6 cellular contexts compared by ENCODE assay signal in genomic region chr22:20131856-20132685, GRCh38. TPM values are rescaled to one million over a fixed set of nuclear protein-coding genes. Genes with fewer than 3 reads are reported as not detected.
DNase-seq lines count a peak whose midpoint lies in the region; ATAC-seq and TF ChIP-seq lines count a peak whose summit lies in the region.

No MANE protein-coding gene starts in this region.

- peak overlapping the region; percentile 84 for H3K4me3 Mint-ChIP-seq in HFFc6
- H3K4me3 Mint-ChIP-seq in activated T-helper 17 cell treated with anti-CD3 and anti-CD28 coated beads, Interleukin-2, amount 50 U/mL, for 72 hours: peak overlapping the region; percentile 63

- H3K4me1 Mint-ChIP-seq in HFFc6 (ENCODE audit: low read depth): peaks cover 19% of the 10 kb centered on the region
- H3K4me1 Mint-ChIP-seq in activated T-helper 17 cell treated with anti-CD3 and anti-CD28 coated beads, Interleukin-2, amount 50 U/mL, for 72 hours: no peaks in the 10 kb centered on the region

- TF ChIP-seq RAD21 in liver (IDR thresholded peaks at IDR 0.05): no peak

- no peaks in the 10 kb centered on the region for H3K9me3 ChIP-seq in liver (ENCODE audit: control insufficient read depth in 4 of 4, low read length in 3 of 4)

- peaks cover 0 to 3% (median 0%) of the 10 kb centered on the region in 4 donors for H3K36me3 ChIP-seq in liver (ENCODE audit: control insufficient read depth in 4 of 4, insufficient read depth in 3 of 4, low read depth in 1 of 4, low read length in 3 of 4)

- peak; percentile 13 for ATAC-seq in activated T-helper 17 cell treated with anti-CD3 and anti-CD28 coated beads, Interleukin-2, amount 50 U/mL, for 72 hours (replicated peaks)
- no peak for ATAC-seq in GM21825 (IDR thresholded peaks at IDR 0.05; ENCODE audit: unreplicated experiment)

- peak overlapping the region in 1 of 2 donors; percentile 18 for H3K27ac ChIP-seq in liver (ENCODE audit: low read depth in 1 of 2, low read length in 2 of 2)

- peak overlapping the region; percentile 10 to 33 for H3K9ac ChIP-seq in liver (ENCODE audit: low read depth in 1 of 2, low read length in 2 of 2)

- no peaks in the 10 kb centered on the region for H3K9me3 Mint-ChIP-seq in HFFc6
- no peaks in the 10 kb centered on the region for H3K9me3 Mint-ChIP-seq in activated T-helper 17 cell treated with anti-CD3 and anti-CD28 coated beads, Interleukin-2, amount 50 U/mL, for 72 hours

- H3K4me1 ChIP-seq in liver (ENCODE audit: control insufficient read depth in 4 of 4, insufficient read depth in 4 of 4, low read length in 3 of 4): peaks cover 8 to 66% (median 52%) of the 10 kb centered on the region in 4 donors

- DNase-seq in HFFc6: no peak
- DNase-seq in cerebellar cortex (ENCODE audit: low spot score): no peak
- DNase-seq in superior temporal gyrus (ENCODE audit: extremely low spot score): no peak

- peaks cover 2% of the 10 kb centered on the region for H3K27me3 Mint-ChIP-seq in HFFc6 (ENCODE audit: insufficient read depth)
- H3K27me3 Mint-ChIP-seq in activated T-helper 17 cell treated with anti-CD3 and anti-CD28 coated beads, Interleukin-2, amount 50 U/mL, for 72 hours: no peaks in the 10 kb centered on the region

- H3K4me3 ChIP-seq in liver (ENCODE audit: low read depth in 1 of 3, low read length in 3 of 3): peak overlapping the region; percentile 61 to 92 (median 89)

- peaks cover 5% of the 10 kb centered on the region; the same call in 1 of the 2 replicates for H3K36me3 Mint-ChIP-seq in HFFc6 (ENCODE audit: low read depth)
- peaks cover 13% of the 10 kb centered on the region for H3K36me3 Mint-ChIP-seq in activated T-helper 17 cell treated with anti-CD3 and anti-CD28 coated beads, Interleukin-2, amount 50 U/mL, for 72 hours (ENCODE audit: low read depth)

- H3K27me3 ChIP-seq in liver (ENCODE audit: control insufficient read depth in 4 of 4, insufficient read depth in 4 of 4, low read length in 3 of 4): no peaks in the 10 kb centered on the region

- peak overlapping the region; percentile 56 for H3K27ac Mint-ChIP-seq in HFFc6
- peak overlapping the region; percentile 43 for H3K27ac Mint-ChIP-seq in activated T-helper 17 cell treated with anti-CD3 and anti-CD28 coated beads, Interleukin-2, amount 50 U/mL, for 72 hours

- WGBS in liver: under 1% methylated on average over 73 of the region's 73 CpGs

- TF ChIP-seq CTCF in HFFc6 (IDR thresholded peaks at IDR 0.05) (no peak), liver (IDR thresholded peaks at IDR 0.05; ENCODE audit: low read depth, low read length, missing input control) (no peak)

TF ChIP-seq in liver, 16 proteins besides CTCF, POLR2A, EP300 and RAD21:
- TF ChIP-seq SP1 (IDR thresholded peaks at IDR 0.05): no peak
- TF ChIP-seq YY1 (IDR thresholded peaks at IDR 0.05): no peak
- TF ChIP-seq RXRA (IDR thresholded peaks at IDR 0.05): peak in 1 of 2 donors; percentile 21

RNA-seq across cellular contexts. Expression of gene ZDHHC8, which starts 0.5 kb away (rescaled TPM):
- 100 to 1,000 TPM in 3 of 6 experiments, 10 to 100 TPM in 3; 91.8 to 119 (median 99.1) TPM for total RNA-seq in HFFc6 (2021; fragmentation: NEBNext Ultra II Directional; extraction: Animal tissue kit (Norgen Biotek cat#: 25700))
- 10 to 100 TPM; 23.4 to 59.7 TPM for total RNA-seq in activated T-helper 17 cell treated with anti-CD3 and anti-CD28 coated beads, Interleukin-2, amount 50 U/mL, for 72 hours
- 1 to 10 TPM; 2.9 to 7.7 TPM for total RNA-seq in liver
- polyA plus RNA-seq in liver: 10 to 100 TPM in 1 of 2 donors, 1 to 10 TPM in 1; 5.8 to 11.8 TPM

RNA-seq across cellular contexts. Expression of gene TRMT2A, which starts 15.0 kb away (rescaled TPM):
- total RNA-seq in HFFc6 (2021; fragmentation: NEBNext Ultra II Directional; extraction: Animal tissue kit (Norgen Biotek cat#: 25700)): 10 to 100 TPM; 31.1 to 44.9 (median 38.5) TPM
- total RNA-seq in activated T-helper 17 cell treated with anti-CD3 and anti-CD28 coated beads, Interleukin-2, amount 50 U/mL, for 72 hours: 100 to 1,000 TPM in 1 of 2 donors, 10 to 100 TPM in 1; 71.7 to 110 TPM
- 10 to 100 TPM; 26.2 to 32.9 TPM for total RNA-seq in liver
- polyA plus RNA-seq in liver: 10 to 100 TPM; 19.9 to 24.1 TPM

RNA-seq across cellular contexts. Expression of gene RANBP1, which starts 16.2 kb away (rescaled TPM):
- 100 to 1,000 TPM; 177 to 231 (median 226) TPM for total RNA-seq in HFFc6 (2021; fragmentation: NEBNext Ultra II Directional; extraction: Animal tissue kit (Norgen Biotek cat#: 25700))
- total RNA-seq in activated T-helper 17 cell treated with anti-CD3 and anti-CD28 coated beads, Interleukin-2, amount 50 U/mL, for 72 hours: 100 to 1,000 TPM; 187 to 421 TPM
- total RNA-seq in liver: 100 to 1,000 TPM in 1 of 2 donors, 10 to 100 TPM in 1; 77.4 to 102 TPM
- 10 to 100 TPM; 62.3 to 98.1 TPM for polyA plus RNA-seq in liver

RNA-seq across cellular contexts. Expression of gene CCDC188, which starts 18.8 kb away (rescaled TPM):
- total RNA-seq in HFFc6 (2021; fragmentation: NEBNext Ultra II Directional; extraction: Animal tissue kit (Norgen Biotek cat#: 25700)): 1 to 10 TPM in 4 of 6 experiments, under 1 TPM in 1, not detected in 1; 0.54 to 3.9 (median 2.8) TPM
- under 1 TPM; 0.32 to 0.77 TPM for total RNA-seq in activated T-helper 17 cell treated with anti-CD3 and anti-CD28 coated beads, Interleukin-2, amount 50 U/mL, for 72 hours
- total RNA-seq in liver: not detected
- not detected for polyA plus RNA-seq in liver

RNA-seq across cellular contexts. Expression of gene DGCR8, which starts 52.0 kb away (rescaled TPM):
- total RNA-seq in HFFc6 (2021; fragmentation: NEBNext Ultra II Directional; extraction: Animal tissue kit (Norgen Biotek cat#: 25700)): 10 to 100 TPM; 19.8 to 24.5 (median 22.0) TPM
- 10 to 100 TPM; 42.8 to 43.2 TPM for total RNA-seq in activated T-helper 17 cell treated with anti-CD3 and anti-CD28 coated beads, Interleukin-2, amount 50 U/mL, for 72 hours
- total RNA-seq in liver: 10 to 100 TPM; 22.6 to 27.1 TPM
- 1 to 10 TPM; 7.9 to 9.0 TPM for polyA plus RNA-seq in liver
